Comparison of ENCODE assay signal across 1 cellular context in genomic region chr1:61318319-61319125, GRCh38.
TF ChIP-seq lines count a peak whose summit lies in the region.

No MANE protein-coding gene starts in this region.

TF ChIP-seq in K562, 482 proteins besides CTCF, POLR2A, EP300 and RAD21 (continued from another document):
- TF ChIP-seq NFRKB (IDR thresholded peaks at IDR 0.05; ENCODE audit: low read depth) (0 out of 2 replicates have a peak, but pooled peaks have one; percentile 42), ZNF699 (CRISPR knock-in tag; IDR thresholded peaks at IDR 0.05; ENCODE audit: insufficient replicate concordance) (no peak), MAFK (IDR thresholded peaks at IDR 0.05; ENCODE audit: low read length) (no peak), TAF15 (IDR thresholded peaks at IDR 0.05; ENCODE audit: low read depth, low read length) (no peak), SMARCC2 (IDR thresholded peaks at IDR 0.05; ENCODE audit: low read depth) (no peak), ATF3 (IDR thresholded peaks at IDR 0.05) (peak; percentile 70), ATF3 (CRISPR knock-in tag; conservative IDR thresholded peaks at IDR 0.05) (no peak), TAF7 (tag; IDR thresholded peaks at IDR 0.05) (no peak)
TF ChIP-seq in K562: peak in this region for 26.
